In the genomic region with DNA sequence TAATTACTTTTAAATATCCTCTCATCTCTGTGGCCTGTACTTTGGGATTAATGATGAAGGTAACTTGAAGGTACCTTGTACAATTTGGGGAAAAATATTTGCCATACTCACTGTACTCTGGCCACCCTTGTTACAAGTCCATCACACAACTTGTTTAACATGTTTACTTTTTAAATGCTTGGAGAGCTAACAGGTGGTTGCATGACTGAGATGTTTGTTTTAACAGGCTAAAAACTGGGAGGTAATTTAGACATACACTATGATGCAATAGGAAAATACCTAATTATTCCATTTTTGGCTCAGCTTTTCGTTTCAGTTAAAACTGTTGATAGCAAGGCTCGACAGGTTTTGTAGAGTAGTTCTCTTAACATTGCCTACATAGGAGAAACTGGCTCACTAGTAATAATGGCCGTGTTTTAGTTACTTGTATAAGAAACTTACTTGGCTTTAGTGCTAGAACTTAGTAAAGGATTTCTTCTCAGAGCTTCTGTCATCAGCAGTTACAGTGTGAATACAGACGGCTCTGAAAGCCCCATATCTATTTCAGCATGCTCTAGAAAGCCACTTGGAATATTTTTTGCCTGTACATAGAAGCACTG, we compare ENCODE assay signal across 1 cellular context.
A peak's percentile ranks its signal among the peaks of the same experiment; 100 is the strongest.
TF ChIP-seq lines count a peak whose summit lies in the region.

No MANE protein-coding gene starts in this region.

TF ChIP-seq in HepG2, 621 proteins besides CTCF, POLR2A, EP300 and RAD21 (continued from another document and continues in another):
- TF ChIP-seq, protein P1, sequence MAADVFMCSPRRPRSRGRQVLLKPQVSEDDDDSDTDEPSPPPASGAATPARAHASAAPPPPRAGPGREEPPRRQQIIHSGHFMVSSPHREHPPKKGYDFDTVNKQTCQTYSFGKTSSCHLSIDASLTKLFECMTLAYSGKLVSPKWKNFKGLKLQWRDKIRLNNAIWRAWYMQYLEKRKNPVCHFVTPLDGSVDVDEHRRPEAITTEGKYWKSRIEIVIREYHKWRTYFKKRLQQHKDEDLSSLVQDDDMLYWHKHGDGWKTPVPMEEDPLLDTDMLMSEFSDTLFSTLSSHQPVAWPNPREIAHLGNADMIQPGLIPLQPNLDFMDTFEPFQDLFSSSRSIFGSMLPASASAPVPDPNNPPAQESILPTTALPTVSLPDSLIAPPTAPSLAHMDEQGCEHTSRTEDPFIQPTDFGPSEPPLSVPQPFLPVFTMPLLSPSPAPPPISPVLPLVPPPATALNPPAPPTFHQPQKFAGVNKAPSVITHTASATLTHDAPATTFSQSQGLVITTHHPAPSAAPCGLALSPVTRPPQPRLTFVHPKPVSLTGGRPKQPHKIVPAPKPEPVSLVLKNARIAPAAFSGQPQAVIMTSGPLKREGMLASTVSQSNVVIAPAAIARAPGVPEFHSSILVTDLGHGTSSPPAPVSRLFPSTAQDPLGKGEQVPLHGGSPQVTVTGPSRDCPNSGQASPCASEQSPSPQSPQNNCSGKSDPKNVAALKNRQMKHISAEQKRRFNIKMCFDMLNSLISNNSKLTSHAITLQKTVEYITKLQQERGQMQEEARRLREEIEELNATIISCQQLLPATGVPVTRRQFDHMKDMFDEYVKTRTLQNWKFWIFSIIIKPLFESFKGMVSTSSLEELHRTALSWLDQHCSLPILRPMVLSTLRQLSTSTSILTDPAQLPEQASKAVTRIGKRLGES (CRISPR knock-in tag; IDR thresholded peaks at IDR 0.05; ENCODE audit: borderline replicate concordance), result no peak
- TF ChIP-seq CHD2 (IDR thresholded peaks at IDR 0.05; ENCODE audit: low read depth, low read length), result no peak
- no peak for TF ChIP-seq SMC3 (IDR thresholded peaks at IDR 0.05; ENCODE audit: low read length)
- peak; percentile 91 for TF ChIP-seq CEBPB (IDR thresholded peaks at IDR 0.05; ENCODE audit: borderline replicate concordance, low read depth, low read length)
- TF ChIP-seq ZNF292 (CRISPR knock-in tag; IDR thresholded peaks at IDR 0.05; ENCODE audit: borderline replicate concordance, low read depth), result no peak
- TF ChIP-seq, protein P2, sequence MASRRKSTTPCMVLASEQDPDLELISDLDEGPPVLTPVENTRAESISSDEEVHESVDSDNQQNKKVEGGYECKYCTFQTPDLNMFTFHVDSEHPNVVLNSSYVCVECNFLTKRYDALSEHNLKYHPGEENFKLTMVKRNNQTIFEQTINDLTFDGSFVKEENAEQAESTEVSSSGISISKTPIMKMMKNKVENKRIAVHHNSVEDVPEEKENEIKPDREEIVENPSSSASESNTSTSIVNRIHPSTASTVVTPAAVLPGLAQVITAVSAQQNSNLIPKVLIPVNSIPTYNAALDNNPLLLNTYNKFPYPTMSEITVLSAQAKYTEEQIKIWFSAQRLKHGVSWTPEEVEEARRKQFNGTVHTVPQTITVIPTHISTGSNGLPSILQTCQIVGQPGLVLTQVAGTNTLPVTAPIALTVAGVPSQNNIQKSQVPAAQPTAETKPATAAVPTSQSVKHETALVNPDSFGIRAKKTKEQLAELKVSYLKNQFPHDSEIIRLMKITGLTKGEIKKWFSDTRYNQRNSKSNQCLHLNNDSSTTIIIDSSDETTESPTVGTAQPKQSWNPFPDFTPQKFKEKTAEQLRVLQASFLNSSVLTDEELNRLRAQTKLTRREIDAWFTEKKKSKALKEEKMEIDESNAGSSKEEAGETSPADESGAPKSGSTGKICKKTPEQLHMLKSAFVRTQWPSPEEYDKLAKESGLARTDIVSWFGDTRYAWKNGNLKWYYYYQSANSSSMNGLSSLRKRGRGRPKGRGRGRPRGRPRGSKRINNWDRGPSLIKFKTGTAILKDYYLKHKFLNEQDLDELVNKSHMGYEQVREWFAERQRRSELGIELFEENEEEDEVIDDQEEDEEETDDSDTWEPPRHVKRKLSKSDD (CRISPR knock-in tag; IDR thresholded peaks at IDR 0.05; ENCODE audit: low read depth), result no peak
- no peak for TF ChIP-seq TMF1 (CRISPR knock-in tag; IDR thresholded peaks at IDR 0.05; ENCODE audit: low read depth)
- TF ChIP-seq, protein P3, sequence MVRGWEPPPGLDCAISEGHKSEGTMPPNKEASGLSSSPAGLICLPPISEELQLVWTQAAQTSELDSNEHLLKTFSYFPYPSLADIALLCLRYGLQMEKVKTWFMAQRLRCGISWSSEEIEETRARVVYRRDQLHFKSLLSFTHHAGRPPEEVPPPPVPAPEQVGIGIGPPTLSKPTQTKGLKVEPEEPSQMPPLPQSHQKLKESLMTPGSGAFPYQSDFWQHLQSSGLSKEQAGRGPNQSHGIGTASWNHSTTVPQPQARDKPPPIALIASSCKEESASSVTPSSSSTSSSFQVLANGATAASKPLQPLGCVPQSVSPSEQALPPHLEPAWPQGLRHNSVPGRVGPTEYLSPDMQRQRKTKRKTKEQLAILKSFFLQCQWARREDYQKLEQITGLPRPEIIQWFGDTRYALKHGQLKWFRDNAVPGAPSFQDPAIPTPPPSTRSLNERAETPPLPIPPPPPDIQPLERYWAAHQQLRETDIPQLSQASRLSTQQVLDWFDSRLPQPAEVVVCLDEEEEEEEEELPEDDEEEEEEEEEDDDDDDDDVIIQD (CRISPR knock-in tag; IDR thresholded peaks at IDR 0.05; ENCODE audit: low read depth), result peak; percentile 88
- TF ChIP-seq KDM4B (CRISPR knock-in tag; IDR thresholded peaks at IDR 0.05), result no peak
- TF ChIP-seq ETV6 (CRISPR knock-in tag; conservative IDR thresholded peaks at IDR 0.05), result no peak
- no peak for TF ChIP-seq ZNF232 (CRISPR knock-in tag; IDR thresholded peaks at IDR 0.05; ENCODE audit: borderline replicate concordance)
- no peak for TF ChIP-seq ZSCAN12 (CRISPR knock-in tag; IDR thresholded peaks at IDR 0.05)
- no peak for TF ChIP-seq RAD51 (IDR thresholded peaks at IDR 0.05; ENCODE audit: borderline replicate concordance)
- TF ChIP-seq NFYC (CRISPR knock-in tag; IDR thresholded peaks at IDR 0.05), result no peak
- TF ChIP-seq RELA (CRISPR knock-in tag; IDR thresholded peaks at IDR 0.05), result no peak
- TF ChIP-seq, protein P4, sequence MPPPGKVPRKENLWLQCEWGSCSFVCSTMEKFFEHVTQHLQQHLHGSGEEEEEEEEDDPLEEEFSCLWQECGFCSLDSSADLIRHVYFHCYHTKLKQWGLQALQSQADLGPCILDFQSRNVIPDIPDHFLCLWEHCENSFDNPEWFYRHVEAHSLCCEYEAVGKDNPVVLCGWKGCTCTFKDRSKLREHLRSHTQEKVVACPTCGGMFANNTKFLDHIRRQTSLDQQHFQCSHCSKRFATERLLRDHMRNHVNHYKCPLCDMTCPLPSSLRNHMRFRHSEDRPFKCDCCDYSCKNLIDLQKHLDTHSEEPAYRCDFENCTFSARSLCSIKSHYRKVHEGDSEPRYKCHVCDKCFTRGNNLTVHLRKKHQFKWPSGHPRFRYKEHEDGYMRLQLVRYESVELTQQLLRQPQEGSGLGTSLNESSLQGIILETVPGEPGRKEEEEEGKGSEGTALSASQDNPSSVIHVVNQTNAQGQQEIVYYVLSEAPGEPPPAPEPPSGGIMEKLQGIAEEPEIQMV (CRISPR knock-in tag; IDR thresholded peaks at IDR 0.05; ENCODE audit: low read depth), result no peak
- TF ChIP-seq, protein P5, sequence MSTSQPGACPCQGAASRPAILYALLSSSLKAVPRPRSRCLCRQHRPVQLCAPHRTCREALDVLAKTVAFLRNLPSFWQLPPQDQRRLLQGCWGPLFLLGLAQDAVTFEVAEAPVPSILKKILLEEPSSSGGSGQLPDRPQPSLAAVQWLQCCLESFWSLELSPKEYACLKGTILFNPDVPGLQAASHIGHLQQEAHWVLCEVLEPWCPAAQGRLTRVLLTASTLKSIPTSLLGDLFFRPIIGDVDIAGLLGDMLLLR (CRISPR knock-in tag; IDR thresholded peaks at IDR 0.05), result no peak
- TF ChIP-seq, protein P6, sequence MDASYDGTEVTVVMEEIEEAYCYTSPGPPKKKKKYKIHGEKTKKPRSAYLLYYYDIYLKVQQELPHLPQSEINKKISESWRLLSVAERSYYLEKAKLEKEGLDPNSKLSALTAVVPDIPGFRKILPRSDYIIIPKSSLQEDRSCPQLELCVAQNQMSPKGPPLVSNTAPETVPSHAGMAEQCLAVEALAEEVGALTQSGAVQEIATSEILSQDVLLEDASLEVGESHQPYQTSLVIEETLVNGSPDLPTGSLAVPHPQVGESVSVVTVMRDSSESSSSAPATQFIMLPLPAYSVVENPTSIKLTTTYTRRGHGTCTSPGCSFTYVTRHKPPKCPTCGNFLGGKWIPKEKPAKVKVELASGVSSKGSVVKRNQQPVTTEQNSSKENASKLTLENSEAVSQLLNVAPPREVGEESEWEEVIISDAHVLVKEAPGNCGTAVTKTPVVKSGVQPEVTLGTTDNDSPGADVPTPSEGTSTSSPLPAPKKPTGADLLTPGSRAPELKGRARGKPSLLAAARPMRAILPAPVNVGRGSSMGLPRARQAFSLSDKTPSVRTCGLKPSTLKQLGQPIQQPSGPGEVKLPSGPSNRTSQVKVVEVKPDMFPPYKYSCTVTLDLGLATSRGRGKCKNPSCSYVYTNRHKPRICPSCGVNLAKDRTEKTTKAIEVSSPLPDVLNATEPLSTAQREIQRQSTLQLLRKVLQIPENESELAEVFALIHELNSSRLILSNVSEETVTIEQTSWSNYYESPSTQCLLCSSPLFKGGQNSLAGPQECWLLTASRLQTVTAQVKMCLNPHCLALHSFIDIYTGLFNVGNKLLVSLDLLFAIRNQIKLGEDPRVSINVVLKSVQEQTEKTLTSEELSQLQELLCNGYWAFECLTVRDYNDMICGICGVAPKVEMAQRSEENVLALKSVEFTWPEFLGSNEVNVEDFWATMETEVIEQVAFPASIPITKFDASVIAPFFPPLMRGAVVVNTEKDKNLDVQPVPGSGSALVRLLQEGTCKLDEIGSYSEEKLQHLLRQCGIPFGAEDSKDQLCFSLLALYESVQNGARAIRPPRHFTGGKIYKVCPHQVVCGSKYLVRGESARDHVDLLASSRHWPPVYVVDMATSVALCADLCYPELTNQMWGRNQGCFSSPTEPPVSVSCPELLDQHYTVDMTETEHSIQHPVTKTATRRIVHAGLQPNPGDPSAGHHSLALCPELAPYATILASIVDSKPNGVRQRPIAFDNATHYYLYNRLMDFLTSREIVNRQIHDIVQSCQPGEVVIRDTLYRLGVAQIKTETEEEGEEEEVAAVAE (CRISPR knock-in tag; IDR thresholded peaks at IDR 0.05; ENCODE audit: borderline replicate concordance), result no peak
- TF ChIP-seq HOXA5 (CRISPR knock-in tag; IDR thresholded peaks at IDR 0.05), result 0 out of 2 replicates have a peak, but pooled peaks have one; percentile 63
- TF ChIP-seq, protein P7, sequence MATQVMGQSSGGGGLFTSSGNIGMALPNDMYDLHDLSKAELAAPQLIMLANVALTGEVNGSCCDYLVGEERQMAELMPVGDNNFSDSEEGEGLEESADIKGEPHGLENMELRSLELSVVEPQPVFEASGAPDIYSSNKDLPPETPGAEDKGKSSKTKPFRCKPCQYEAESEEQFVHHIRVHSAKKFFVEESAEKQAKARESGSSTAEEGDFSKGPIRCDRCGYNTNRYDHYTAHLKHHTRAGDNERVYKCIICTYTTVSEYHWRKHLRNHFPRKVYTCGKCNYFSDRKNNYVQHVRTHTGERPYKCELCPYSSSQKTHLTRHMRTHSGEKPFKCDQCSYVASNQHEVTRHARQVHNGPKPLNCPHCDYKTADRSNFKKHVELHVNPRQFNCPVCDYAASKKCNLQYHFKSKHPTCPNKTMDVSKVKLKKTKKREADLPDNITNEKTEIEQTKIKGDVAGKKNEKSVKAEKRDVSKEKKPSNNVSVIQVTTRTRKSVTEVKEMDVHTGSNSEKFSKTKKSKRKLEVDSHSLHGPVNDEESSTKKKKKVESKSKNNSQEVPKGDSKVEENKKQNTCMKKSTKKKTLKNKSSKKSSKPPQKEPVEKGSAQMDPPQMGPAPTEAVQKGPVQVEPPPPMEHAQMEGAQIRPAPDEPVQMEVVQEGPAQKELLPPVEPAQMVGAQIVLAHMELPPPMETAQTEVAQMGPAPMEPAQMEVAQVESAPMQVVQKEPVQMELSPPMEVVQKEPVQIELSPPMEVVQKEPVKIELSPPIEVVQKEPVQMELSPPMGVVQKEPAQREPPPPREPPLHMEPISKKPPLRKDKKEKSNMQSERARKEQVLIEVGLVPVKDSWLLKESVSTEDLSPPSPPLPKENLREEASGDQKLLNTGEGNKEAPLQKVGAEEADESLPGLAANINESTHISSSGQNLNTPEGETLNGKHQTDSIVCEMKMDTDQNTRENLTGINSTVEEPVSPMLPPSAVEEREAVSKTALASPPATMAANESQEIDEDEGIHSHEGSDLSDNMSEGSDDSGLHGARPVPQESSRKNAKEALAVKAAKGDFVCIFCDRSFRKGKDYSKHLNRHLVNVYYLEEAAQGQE (IDR thresholded peaks at IDR 0.05; ENCODE audit: borderline replicate concordance in 1 of 2, low read depth in 1 of 2, low read length in 2 of 2), result no peak
- TF ChIP-seq, protein P8, sequence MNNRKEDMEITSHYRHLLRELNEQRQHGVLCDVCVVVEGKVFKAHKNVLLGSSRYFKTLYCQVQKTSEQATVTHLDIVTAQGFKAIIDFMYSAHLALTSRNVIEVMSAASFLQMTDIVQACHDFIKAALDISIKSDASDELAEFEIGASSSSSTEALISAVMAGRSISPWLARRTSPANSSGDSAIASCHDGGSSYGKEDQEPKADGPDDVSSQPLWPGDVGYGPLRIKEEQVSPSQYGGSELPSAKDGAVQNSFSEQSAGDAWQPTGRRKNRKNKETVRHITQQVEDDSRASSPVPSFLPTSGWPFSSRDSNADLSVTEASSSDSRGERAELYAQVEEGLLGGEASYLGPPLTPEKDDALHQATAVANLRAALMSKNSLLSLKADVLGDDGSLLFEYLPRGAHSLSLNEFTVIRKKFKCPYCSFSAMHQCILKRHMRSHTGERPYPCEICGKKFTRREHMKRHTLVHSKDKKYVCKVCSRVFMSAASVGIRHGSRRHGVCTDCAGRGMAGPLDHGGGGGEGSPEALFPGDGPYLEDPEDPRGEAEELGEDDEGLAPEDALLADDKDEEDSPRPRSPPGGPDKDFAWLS (CRISPR knock-in tag; IDR thresholded peaks at IDR 0.05; ENCODE audit: borderline replicate concordance), result no peak
- no peak for TF ChIP-seq ZNF317 (CRISPR knock-in tag; IDR thresholded peaks at IDR 0.05)
- no peak for TF ChIP-seq ZBTB20 (CRISPR knock-in tag; IDR thresholded peaks at IDR 0.05; ENCODE audit: borderline replicate concordance, low read depth)
- TF ChIP-seq, protein P9, sequence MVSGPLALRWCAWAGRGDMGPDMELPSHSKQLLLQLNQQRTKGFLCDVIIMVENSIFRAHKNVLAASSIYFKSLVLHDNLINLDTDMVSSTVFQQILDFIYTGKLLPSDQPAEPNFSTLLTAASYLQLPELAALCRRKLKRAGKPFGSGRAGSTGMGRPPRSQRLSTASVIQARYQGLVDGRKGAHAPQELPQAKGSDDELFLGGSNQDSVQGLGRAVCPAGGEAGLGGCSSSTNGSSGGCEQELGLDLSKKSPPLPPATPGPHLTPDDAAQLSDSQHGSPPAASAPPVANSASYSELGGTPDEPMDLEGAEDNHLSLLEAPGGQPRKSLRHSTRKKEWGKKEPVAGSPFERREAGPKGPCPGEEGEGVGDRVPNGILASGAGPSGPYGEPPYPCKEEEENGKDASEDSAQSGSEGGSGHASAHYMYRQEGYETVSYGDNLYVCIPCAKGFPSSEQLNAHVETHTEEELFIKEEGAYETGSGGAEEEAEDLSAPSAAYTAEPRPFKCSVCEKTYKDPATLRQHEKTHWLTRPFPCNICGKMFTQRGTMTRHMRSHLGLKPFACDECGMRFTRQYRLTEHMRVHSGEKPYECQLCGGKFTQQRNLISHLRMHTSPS (CRISPR knock-in tag; IDR thresholded peaks at IDR 0.05; ENCODE audit: low read depth), result no peak
- TF ChIP-seq ZNF724P (CRISPR knock-in tag; IDR thresholded peaks at IDR 0.05; ENCODE audit: borderline replicate concordance), result no peak
- TF ChIP-seq FOXJ3 (CRISPR knock-in tag; IDR thresholded peaks at IDR 0.05; ENCODE audit: borderline replicate concordance), result peak; percentile 71; the same call in 1 of the 2 replicates
- no peak for TF ChIP-seq ZNF660 (CRISPR knock-in tag; IDR thresholded peaks at IDR 0.05; ENCODE audit: borderline replicate concordance, low read depth)
- no peak for TF ChIP-seq ZNF382 (CRISPR knock-in tag; IDR thresholded peaks at IDR 0.05; ENCODE audit: borderline replicate concordance)
